Comparison of ENCODE assay signal across 23 cellular contexts in genomic region chrX:9362529-9362928, GRCh38.
DNase-seq lines count a peak whose midpoint lies in the region; ATAC-seq and TF ChIP-seq lines count a peak whose summit lies in the region.
"Had no signal": no experiment of that assay in that cellular context is flagged by ENCODE, and none has a peak within 500 bp of the region (broad histone marks: within the 10 kb centered on the region; RNA-seq: fewer than 3 reads in every experiment).

No MANE protein-coding gene starts in this region.

- H3K36me3 ChIP-seq in right atrium auricular region (no peaks in the 10 kb centered on the region), Peyer's patch (no peaks in the 10 kb centered on the region)
- H3K36me3 ChIP-seq: BLaER1 treated with 17β-estradiol and CSF1 and Interleukin-3, amounts not matched to agents 10 nM and 100 nM had no signal

- no peaks in the 10 kb centered on the region for H3K36me3 Mint-ChIP-seq in brain
- H3K36me3 Mint-ChIP-seq: CD4-positive, alpha-beta memory T cell had no signal

- peaks cover 13% of the 10 kb centered on the region for H3K4me1 Mint-ChIP-seq in brain
- H3K4me1 Mint-ChIP-seq: CD4-positive, alpha-beta memory T cell had no signal

- DNase-seq in Right ventricle myocardium superior: no peak
- DNase-seq in right atrium auricular region (ENCODE audit: low spot score): no peak
- DNase-seq in fibroblast of the aortic adventitia (ENCODE audit: low read depth): peak; percentile 24
- DNase-seq in Peyer's patch: no peak
- DNase-seq in Ammon's horn (ENCODE audit: low spot score): no peak
- DNase-seq in NCI-H2196 treated with DMSO at 0.1 percent for 48 hours (lab: John Stamatoyannopoulos, UW; ENCODE audit: unreplicated experiment): no peak
- DNase-seq: Caco-2; CD4-positive, alpha-beta memory T cell; DMS153; GOT3; HCEC 1CT; KBM-7; NCI-H1092; NCI-H1436; NCI-H187 treated with DMSO at 0.1 percent for 48 hours; NCI-H2107; NCI-H524 treated with DMSO at 0.1 percent for 48 hours; NCI-H82; SIG-M5 had no signal

- H3K27me3 Mint-ChIP-seq in brain: no peaks in the 10 kb centered on the region
- H3K27me3 Mint-ChIP-seq: CD4-positive, alpha-beta memory T cell had no signal

- H3K4me1 ChIP-seq in right atrium auricular region (no peaks in the 10 kb centered on the region), Peyer's patch (no peaks in the 10 kb centered on the region)
- H3K4me1 ChIP-seq: Caco-2 had no signal

- peaks cover 0 to 12% (median 0%) of the 10 kb centered on the region in 5 experiments for H3K9me3 Mint-ChIP-seq in brain

- H3K4me3 ChIP-seq in right atrium auricular region (no peak overlapping the region), fibroblast of the aortic adventitia (ENCODE audit: low read depth, low read length) (no peak overlapping the region), Peyer's patch (no peak overlapping the region)
- H3K4me3 ChIP-seq: BLaER1 treated with 17β-estradiol and CSF1 and Interleukin-3, amounts not matched to agents 10 nM and 100 nM had no signal

- no peak for TF ChIP-seq CTCF in right atrium auricular region (IDR thresholded peaks at IDR 0.05)
- TF ChIP-seq CTCF in brain (conservative IDR thresholded peaks at IDR 0.05): no peak
- TF ChIP-seq CTCF in fibroblast of the aortic adventitia (IDR thresholded peaks at IDR 0.05; ENCODE audit: insufficient read depth, low read length): no peak
- TF ChIP-seq CTCF in Peyer's patch (IDR thresholded peaks at IDR 0.05): no peak

- H3K4me3 Mint-ChIP-seq in brain: no peak overlapping the region
- H3K4me3 Mint-ChIP-seq: CD4-positive, alpha-beta memory T cell had no signal

- ATAC-seq in Right ventricle myocardium superior (ENCODE audit: poor library complexity): peak; percentile 51
- ATAC-seq: SK-N-SH treated with all-trans-retinoic acid at 6 μM for 48 hours had no signal

- H3K27ac ChIP-seq in right atrium auricular region (no peak overlapping the region), Peyer's patch (no peak overlapping the region)
- H3K27ac ChIP-seq: RWPE1 had no signal

- TF ChIP-seq POLR2A in Peyer's patch (IDR thresholded peaks at IDR 0.05): no peak

- no peaks in the 10 kb centered on the region for H3K27me3 ChIP-seq in right atrium auricular region
- H3K27me3 ChIP-seq in Peyer's patch: no peaks in the 10 kb centered on the region
- H3K27me3 ChIP-seq: BLaER1 treated with 17β-estradiol and CSF1 and Interleukin-3, amounts not matched to agents 10 nM and 100 nM had no signal

- intact Hi-C loops in Right ventricle myocardium superior (cut with DNase I): no loop called here

- H3K9me3 ChIP-seq in right atrium auricular region: no peaks in the 10 kb centered on the region
- no peaks in the 10 kb centered on the region for H3K9me3 ChIP-seq in Peyer's patch
- H3K9me3 ChIP-seq: Caco-2 had no signal

- H3K27ac Mint-ChIP-seq in brain: peak overlapping the region in 4 of 5 experiments; percentile 5 to 60 (median 16)
- H3K27ac Mint-ChIP-seq: CD4-positive, alpha-beta memory T cell had no signal
